ENCODE assay signal across 1 cellular context in genomic region chr18:21757833-21758232, GRCh38.
TF ChIP-seq lines count a peak whose summit lies in the region.

No MANE protein-coding gene starts in this region.

TF ChIP-seq in HepG2, 621 proteins besides CTCF, POLR2A, EP300 and RAD21 (continued from another document):
- no peak for TF ChIP-seq ZNF350 (CRISPR knock-in tag; IDR thresholded peaks at IDR 0.05; ENCODE audit: borderline replicate concordance, low read depth)
TF ChIP-seq in HepG2: peak in this region for 3.
